ENCODE assay signal across 1 cellular context in genomic region chr19:21851596-21852345, GRCh38.
A peak's percentile ranks its signal among the peaks of the same experiment; 100 is the strongest.
TF ChIP-seq lines count a peak whose summit lies in the region.

No MANE protein-coding gene starts in this region.

TF ChIP-seq in HepG2, 621 proteins besides CTCF, POLR2A, EP300 and RAD21 (continued from another document and continues in another):
- TF ChIP-seq, protein P1, sequence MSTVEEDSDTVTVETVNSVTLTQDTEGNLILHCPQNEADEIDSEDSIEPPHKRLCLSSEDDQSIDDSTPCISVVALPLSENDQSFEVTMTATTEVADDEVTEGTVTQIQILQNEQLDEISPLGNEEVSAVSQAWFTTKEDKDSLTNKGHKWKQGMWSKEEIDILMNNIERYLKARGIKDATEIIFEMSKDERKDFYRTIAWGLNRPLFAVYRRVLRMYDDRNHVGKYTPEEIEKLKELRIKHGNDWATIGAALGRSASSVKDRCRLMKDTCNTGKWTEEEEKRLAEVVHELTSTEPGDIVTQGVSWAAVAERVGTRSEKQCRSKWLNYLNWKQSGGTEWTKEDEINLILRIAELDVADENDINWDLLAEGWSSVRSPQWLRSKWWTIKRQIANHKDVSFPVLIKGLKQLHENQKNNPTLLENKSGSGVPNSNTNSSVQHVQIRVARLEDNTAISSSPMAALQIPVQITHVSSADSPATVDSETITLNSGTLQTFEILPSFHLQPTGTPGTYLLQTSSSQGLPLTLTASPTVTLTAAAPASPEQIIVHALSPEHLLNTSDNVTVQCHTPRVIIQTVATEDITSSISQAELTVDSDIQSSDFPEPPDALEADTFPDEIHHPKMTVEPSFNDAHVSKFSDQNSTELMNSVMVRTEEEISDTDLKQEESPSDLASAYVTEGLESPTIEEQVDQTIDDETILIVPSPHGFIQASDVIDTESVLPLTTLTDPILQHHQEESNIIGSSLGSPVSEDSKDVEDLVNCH (CRISPR knock-in tag; IDR thresholded peaks at IDR 0.05): no peak
- TF ChIP-seq, protein P2, sequence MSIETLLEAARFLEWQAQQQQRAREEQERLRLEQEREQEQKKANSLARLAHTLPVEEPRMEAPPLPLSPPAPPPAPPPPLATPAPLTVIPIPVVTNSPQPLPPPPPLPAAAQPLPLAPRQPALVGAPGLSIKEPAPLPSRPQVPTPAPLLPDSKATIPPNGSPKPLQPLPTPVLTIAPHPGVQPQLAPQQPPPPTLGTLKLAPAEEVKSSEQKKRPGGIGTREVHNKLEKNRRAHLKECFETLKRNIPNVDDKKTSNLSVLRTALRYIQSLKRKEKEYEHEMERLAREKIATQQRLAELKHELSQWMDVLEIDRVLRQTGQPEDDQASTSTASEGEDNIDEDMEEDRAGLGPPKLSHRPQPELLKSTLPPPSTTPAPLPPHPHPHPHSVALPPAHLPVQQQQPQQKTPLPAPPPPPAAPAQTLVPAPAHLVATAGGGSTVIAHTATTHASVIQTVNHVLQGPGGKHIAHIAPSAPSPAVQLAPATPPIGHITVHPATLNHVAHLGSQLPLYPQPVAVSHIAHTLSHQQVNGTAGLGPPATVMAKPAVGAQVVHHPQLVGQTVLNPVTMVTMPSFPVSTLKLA (IDR thresholded peaks at IDR 0.05): no peak
- TF ChIP-seq KDM5A (IDR thresholded peaks at IDR 0.05; ENCODE audit: borderline replicate concordance, low read length) (no peak), ZBTB1 (CRISPR knock-in tag; IDR thresholded peaks at IDR 0.05; ENCODE audit: borderline replicate concordance) (no peak), BRD4 (CRISPR knock-in tag; IDR thresholded peaks at IDR 0.05) (no peak), ZNF382 (CRISPR knock-in tag; IDR thresholded peaks at IDR 0.05; ENCODE audit: borderline replicate concordance) (no peak), ZNF616 (CRISPR knock-in tag; IDR thresholded peaks at IDR 0.05; ENCODE audit: low read depth) (no peak), KLF16 (CRISPR knock-in tag; IDR thresholded peaks at IDR 0.05) (no peak), FOXK1 (CRISPR knock-in tag; IDR thresholded peaks at IDR 0.05; ENCODE audit: borderline replicate concordance, low read depth) (no peak), MED1 (CRISPR knock-in tag; IDR thresholded peaks at IDR 0.05) (no peak), ARHGAP35 (CRISPR knock-in tag; IDR thresholded peaks at IDR 0.05; ENCODE audit: borderline replicate concordance) (no peak), HNRNPH1 (optimal IDR thresholded peaks at IDR 0.05; ENCODE audit: low read depth, low read length) (no peak), MAFG (CRISPR knock-in tag; IDR thresholded peaks at IDR 0.05) (no peak), NCOA1 (CRISPR knock-in tag; IDR thresholded peaks at IDR 0.05) (no peak), SRSF1 (optimal IDR thresholded peaks at IDR 0.05; ENCODE audit: low read depth, low read length) (peak; percentile 62), FOXP4 (CRISPR knock-in tag; IDR thresholded peaks at IDR 0.05) (no peak), SIN3B (IDR thresholded peaks at IDR 0.05; ENCODE audit: low read length) (peak; percentile 58; the same call in 1 of the 2 replicates), ZNF770 (CRISPR knock-in tag; IDR thresholded peaks at IDR 0.05) (no peak), HDAC2 (CRISPR knock-in tag; IDR thresholded peaks at IDR 0.05) (no peak), MTF1 (CRISPR knock-in tag; IDR thresholded peaks at IDR 0.05) (no peak), REPIN1 (CRISPR knock-in tag; IDR thresholded peaks at IDR 0.05; ENCODE audit: borderline replicate concordance, low read depth) (no peak), PAWR (CRISPR knock-in tag; IDR thresholded peaks at IDR 0.05; ENCODE audit: borderline replicate concordance) (no peak), ZNF761 (CRISPR knock-in tag; conservative IDR thresholded peaks at IDR 0.05) (no peak), ZMYM4 (CRISPR knock-in tag; IDR thresholded peaks at IDR 0.05) (peak; percentile 66), KMT2B (CRISPR knock-in tag; IDR thresholded peaks at IDR 0.05) (no peak), NR1H2 (CRISPR knock-in tag; IDR thresholded peaks at IDR 0.05; ENCODE audit: borderline replicate concordance, low read depth) (no peak), YY1 (IDR thresholded peaks at IDR 0.05; ENCODE audit: insufficient read depth, insufficient replicate concordance, low read depth, low read length) (peak; percentile 87), IRF1 (CRISPR knock-in tag; IDR thresholded peaks at IDR 0.05; ENCODE audit: low read depth) (no peak), JARID2 (CRISPR knock-in tag; IDR thresholded peaks at IDR 0.05; ENCODE audit: insufficient replicate concordance) (no peak), PHF20 (CRISPR knock-in tag; IDR thresholded peaks at IDR 0.05) (peak; percentile 68), RBAK (CRISPR knock-in tag; IDR thresholded peaks at IDR 0.05) (no peak), JUN (CRISPR knock-in tag; IDR thresholded peaks at IDR 0.05) (no peak), THAP11 (CRISPR knock-in tag; IDR thresholded peaks at IDR 0.05) (no peak), ZNF766 (CRISPR knock-in tag; IDR thresholded peaks at IDR 0.05; ENCODE audit: borderline replicate concordance) (no peak), SMC3 (IDR thresholded peaks at IDR 0.05; ENCODE audit: low read length) (no peak), ZNF296 (CRISPR knock-in tag; conservative IDR thresholded peaks at IDR 0.05) (no peak), PLRG1 (conservative IDR thresholded peaks at IDR 0.05) (no peak), IKZF5 (CRISPR knock-in tag; IDR thresholded peaks at IDR 0.05) (no peak), MBD4 (IDR thresholded peaks at IDR 0.05; ENCODE audit: borderline replicate concordance, low read length) (no peak), HNRNPLL (IDR thresholded peaks at IDR 0.05; ENCODE audit: low read depth, low read length, poor library complexity, severe bottlenecking) (peak; percentile 28), POLR2G (IDR thresholded peaks at IDR 0.05; ENCODE audit: low read depth, low read length) (peak; percentile 42; the same call in 1 of the 2 replicates), ZNF256 (CRISPR knock-in tag; conservative IDR thresholded peaks at IDR 0.05) (no peak), ZNF577 (CRISPR knock-in tag; IDR thresholded peaks at IDR 0.05; ENCODE audit: borderline replicate concordance, low read depth) (no peak), ZZZ3 (CRISPR knock-in tag; IDR thresholded peaks at IDR 0.05; ENCODE audit: borderline replicate concordance) (no peak), PATZ1 (CRISPR knock-in tag; IDR thresholded peaks at IDR 0.05) (no peak), ATF7 (IDR thresholded peaks at IDR 0.05) (no peak), ATF7 (CRISPR knock-in tag; IDR thresholded peaks at IDR 0.05) (no peak), ZNF747 (CRISPR knock-in tag; IDR thresholded peaks at IDR 0.05; ENCODE audit: borderline replicate concordance) (no peak)
- TF ChIP-seq, protein P3, sequence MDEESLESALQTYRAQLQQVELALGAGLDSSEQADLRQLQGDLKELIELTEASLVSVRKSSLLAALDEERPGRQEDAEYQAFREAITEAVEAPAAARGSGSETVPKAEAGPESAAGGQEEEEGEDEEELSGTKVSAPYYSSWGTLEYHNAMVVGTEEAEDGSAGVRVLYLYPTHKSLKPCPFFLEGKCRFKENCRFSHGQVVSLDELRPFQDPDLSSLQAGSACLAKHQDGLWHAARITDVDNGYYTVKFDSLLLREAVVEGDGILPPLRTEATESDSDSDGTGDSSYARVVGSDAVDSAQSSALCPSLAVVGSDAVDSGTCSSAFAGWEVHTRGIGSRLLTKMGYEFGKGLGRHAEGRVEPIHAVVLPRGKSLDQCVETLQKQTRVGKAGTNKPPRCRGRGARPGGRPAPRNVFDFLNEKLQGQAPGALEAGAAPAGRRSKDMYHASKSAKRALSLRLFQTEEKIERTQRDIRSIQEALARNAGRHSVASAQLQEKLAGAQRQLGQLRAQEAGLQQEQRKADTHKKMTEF (CRISPR knock-in tag; IDR thresholded peaks at IDR 0.05): no peak
- TF ChIP-seq, protein P4, sequence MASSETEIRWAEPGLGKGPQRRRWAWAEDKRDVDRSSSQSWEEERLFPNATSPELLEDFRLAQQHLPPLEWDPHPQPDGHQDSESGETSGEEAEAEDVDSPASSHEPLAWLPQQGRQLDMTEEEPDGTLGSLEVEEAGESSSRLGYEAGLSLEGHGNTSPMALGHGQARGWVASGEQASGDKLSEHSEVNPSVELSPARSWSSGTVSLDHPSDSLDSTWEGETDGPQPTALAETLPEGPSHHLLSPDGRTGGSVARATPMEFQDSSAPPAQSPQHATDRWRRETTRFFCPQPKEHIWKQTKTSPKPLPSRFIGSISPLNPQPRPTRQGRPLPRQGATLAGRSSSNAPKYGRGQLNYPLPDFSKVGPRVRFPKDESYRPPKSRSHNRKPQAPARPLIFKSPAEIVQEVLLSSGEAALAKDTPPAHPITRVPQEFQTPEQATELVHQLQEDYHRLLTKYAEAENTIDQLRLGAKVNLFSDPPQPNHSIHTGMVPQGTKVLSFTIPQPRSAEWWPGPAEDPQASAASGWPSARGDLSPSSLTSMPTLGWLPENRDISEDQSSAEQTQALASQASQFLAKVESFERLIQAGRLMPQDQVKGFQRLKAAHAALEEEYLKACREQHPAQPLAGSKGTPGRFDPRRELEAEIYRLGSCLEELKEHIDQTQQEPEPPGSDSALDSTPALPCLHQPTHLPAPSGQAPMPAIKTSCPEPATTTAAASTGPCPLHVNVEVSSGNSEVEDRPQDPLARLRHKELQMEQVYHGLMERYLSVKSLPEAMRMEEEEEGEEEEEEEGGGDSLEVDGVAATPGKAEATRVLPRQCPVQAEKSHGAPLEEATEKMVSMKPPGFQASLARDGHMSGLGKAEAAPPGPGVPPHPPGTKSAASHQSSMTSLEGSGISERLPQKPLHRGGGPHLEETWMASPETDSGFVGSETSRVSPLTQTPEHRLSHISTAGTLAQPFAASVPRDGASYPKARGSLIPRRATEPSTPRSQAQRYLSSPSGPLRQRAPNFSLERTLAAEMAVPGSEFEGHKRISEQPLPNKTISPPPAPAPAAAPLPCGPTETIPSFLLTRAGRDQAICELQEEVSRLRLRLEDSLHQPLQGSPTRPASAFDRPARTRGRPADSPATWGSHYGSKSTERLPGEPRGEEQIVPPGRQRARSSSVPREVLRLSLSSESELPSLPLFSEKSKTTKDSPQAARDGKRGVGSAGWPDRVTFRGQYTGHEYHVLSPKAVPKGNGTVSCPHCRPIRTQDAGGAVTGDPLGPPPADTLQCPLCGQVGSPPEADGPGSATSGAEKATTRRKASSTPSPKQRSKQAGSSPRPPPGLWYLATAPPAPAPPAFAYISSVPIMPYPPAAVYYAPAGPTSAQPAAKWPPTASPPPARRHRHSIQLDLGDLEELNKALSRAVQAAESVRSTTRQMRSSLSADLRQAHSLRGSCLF (CRISPR knock-in tag; IDR thresholded peaks at IDR 0.05; ENCODE audit: borderline replicate concordance): no peak
